Comparison of ENCODE assay signal across 10 cellular contexts in the genomic region with DNA sequence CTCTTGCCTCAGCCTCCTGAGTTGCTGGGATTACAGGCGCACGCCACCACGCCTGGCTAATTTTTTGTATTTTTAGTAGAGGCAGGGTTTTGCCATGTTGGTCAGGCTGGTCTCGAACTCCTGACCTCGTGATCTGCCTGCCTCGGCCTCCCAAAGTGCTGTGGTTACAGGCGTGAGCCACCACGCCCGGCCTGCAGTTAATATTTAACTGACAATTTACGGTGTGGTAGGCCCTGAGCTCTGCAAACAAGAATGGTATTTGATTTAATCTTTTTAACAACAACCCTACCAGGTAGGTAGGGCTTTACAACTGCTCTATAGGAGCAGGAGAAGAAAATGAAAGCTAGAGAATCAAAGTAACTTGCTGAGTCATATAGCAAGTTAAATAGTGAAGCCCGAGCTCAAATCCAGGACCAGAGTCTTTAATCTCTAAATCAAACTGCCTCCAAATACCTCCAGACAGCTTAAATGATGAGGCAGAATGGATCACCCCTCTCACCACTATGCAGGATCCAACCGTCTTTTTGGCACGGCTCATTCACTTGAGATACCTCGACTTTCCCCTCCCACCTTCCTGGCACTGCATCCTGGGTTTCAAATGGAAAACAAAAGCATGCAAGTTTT. TPM values are rescaled to one million over a fixed set of nuclear protein-coding genes. Genes with fewer than 3 reads are reported as not detected.
A peak's percentile ranks its signal among the peaks of the same experiment; 100 is the strongest.
DNase-seq lines count a peak whose midpoint lies in the region; ATAC-seq and TF ChIP-seq lines count a peak whose summit lies in the region.
"Had no signal": no experiment of that assay in that cellular context is flagged by ENCODE, and none has a peak within 500 bp of the region (broad histone marks: within the 10 kb centered on the region; RNA-seq: fewer than 3 reads in every experiment).

No MANE protein-coding gene starts in this region.

- no peaks in the 10 kb centered on the region for H3K27me3 ChIP-seq in CD4-positive, CD25-positive, alpha-beta regulatory T cell (ENCODE audit: control insufficient read depth, insufficient read depth, low read length)
- H3K27me3 ChIP-seq in tibial artery: no peaks in the 10 kb centered on the region

- no peaks in the 10 kb centered on the region for H3K9me3 ChIP-seq in CD4-positive, CD25-positive, alpha-beta regulatory T cell (ENCODE audit: control insufficient read depth in 2 of 2, low read length in 2 of 2)
- H3K9me3 ChIP-seq in tibial artery: no peaks in the 10 kb centered on the region

- no peaks in the 10 kb centered on the region for H3K27me3 Mint-ChIP-seq in CD4-positive, CD25-positive, alpha-beta regulatory T cell
- no peaks in the 10 kb centered on the region for H3K27me3 Mint-ChIP-seq in effector memory CD8-positive, alpha-beta T cell

- H3K9me3 Mint-ChIP-seq in CD4-positive, CD25-positive, alpha-beta regulatory T cell: no peaks in the 10 kb centered on the region
- no peaks in the 10 kb centered on the region for H3K9me3 Mint-ChIP-seq in effector memory CD8-positive, alpha-beta T cell

- peak in 2 of 3 donors; percentile 34 to 80 for DNase-seq in CD4-positive, CD25-positive, alpha-beta regulatory T cell
- no peak for DNase-seq in effector memory CD8-positive, alpha-beta T cell
- DNase-seq in tibial artery (no peak), islet precursor cell (no peak), substantia nigra (lab: John Stamatoyannopoulos, UW) (no peak)
- DNase-seq: stimulated activated CD4-positive, alpha-beta T cell treated with anti-CD3 and anti-CD28 coated beads, Interleukin-4, amount 100 ng/mL, for 1 hour had no signal

- H3K36me3 Mint-ChIP-seq in CD4-positive, CD25-positive, alpha-beta regulatory T cell: peaks cover 15% of the 10 kb centered on the region
- H3K36me3 Mint-ChIP-seq in effector memory CD8-positive, alpha-beta T cell (ENCODE audit: insufficient read depth): peaks cover 13% of the 10 kb centered on the region

- intact Hi-C loops in tibial artery (cut with DNase I; ENCODE audit: low total_unique reads): no loop called here

- H3K4me3 ChIP-seq in CD4-positive, CD25-positive, alpha-beta regulatory T cell (ENCODE audit: low read depth, low read length): peak overlapping the region; percentile 80
- no peak overlapping the region for H3K4me3 ChIP-seq in tibial artery
- H3K4me3 ChIP-seq: lung had no signal

- peak overlapping the region; percentile 55 to 87 (median 72) for H3K4me3 Mint-ChIP-seq in CD4-positive, CD25-positive, alpha-beta regulatory T cell
- peak overlapping the region; percentile 50 to 70 for H3K4me3 Mint-ChIP-seq in effector memory CD8-positive, alpha-beta T cell

- TF ChIP-seq CTCF in tibial artery (IDR thresholded peaks at IDR 0.05): no peak

- no peaks in the 10 kb centered on the region for H3K36me3 ChIP-seq in CD4-positive, CD25-positive, alpha-beta regulatory T cell (ENCODE audit: control insufficient read depth, insufficient read depth, low read length)
- H3K36me3 ChIP-seq in tibial artery: peaks cover 17 to 50% (median 39%) of the 10 kb centered on the region in 3 donors

- H3K27ac Mint-ChIP-seq in CD4-positive, CD25-positive, alpha-beta regulatory T cell: peak overlapping the region; percentile 72 to 90 (median 85)
- H3K27ac Mint-ChIP-seq in effector memory CD8-positive, alpha-beta T cell: peak overlapping the region; percentile 88 to 90

- H3K4me1 ChIP-seq in CD4-positive, CD25-positive, alpha-beta regulatory T cell (ENCODE audit: control insufficient read depth, insufficient read depth, low read length, poor library complexity, severe bottlenecking): peaks cover 7% of the 10 kb centered on the region
- no peaks in the 10 kb centered on the region for H3K4me1 ChIP-seq in tibial artery

- peak; percentile 71 to 82 for ATAC-seq in CD4-positive, CD25-positive, alpha-beta regulatory T cell (ENCODE audit: low read depth in 2 of 2)
- ATAC-seq in GM18909 (IDR thresholded peaks at IDR 0.05; ENCODE audit: poor library complexity, unreplicated experiment): peak; percentile 72
- peak; percentile 48 for ATAC-seq in HG03571 (IDR thresholded peaks at IDR 0.05; ENCODE audit: unreplicated experiment)
- peak; percentile 76 for ATAC-seq in effector memory CD8-positive, alpha-beta T cell (replicated peaks)
- no peak for ATAC-seq in GM19455 (IDR thresholded peaks at IDR 0.05; ENCODE audit: unreplicated experiment)

- peak overlapping the region; percentile 58 for H3K27ac ChIP-seq in CD4-positive, CD25-positive, alpha-beta regulatory T cell (ENCODE audit: insufficient read depth, low read length, poor library complexity, severe bottlenecking)
- no peak overlapping the region for H3K27ac ChIP-seq in tibial artery
- no peak overlapping the region for H3K27ac ChIP-seq in substantia nigra (ENCODE audit: low read depth, low read length, poor library complexity, severe bottlenecking)

- peaks cover 15 to 47% (median 20%) of the 10 kb centered on the region in 4 donors for H3K4me1 Mint-ChIP-seq in CD4-positive, CD25-positive, alpha-beta regulatory T cell
- H3K4me1 Mint-ChIP-seq in effector memory CD8-positive, alpha-beta T cell (ENCODE audit: low read depth in 2 of 2): peaks cover 0 to 11% of the 10 kb centered on the region in 2 donors

RNA-seq across cellular contexts. Expression of a gene that starts 9.4 kb away (rescaled TPM):
- 5.9 TPM for total RNA-seq in CD4-positive, CD25-positive, alpha-beta regulatory T cell
- polyA plus RNA-seq in CD4-positive, CD25-positive, alpha-beta regulatory T cell: 10 to 100 TPM in 1 of 4 donors, 1 to 10 TPM in 3; 5.6 to 11.6 (median 8.1) TPM

RNA-seq across cellular contexts. Expression of a gene that starts 20.5 kb away (rescaled TPM):
- 1.1 TPM for total RNA-seq in CD4-positive, CD25-positive, alpha-beta regulatory T cell
- under 1 TPM in 2 of 4 donors, not detected in 2; 0.49 to 0.75 TPM for polyA plus RNA-seq in CD4-positive, CD25-positive, alpha-beta regulatory T cell

RNA-seq across cellular contexts. Expression of a gene that starts 52.3 kb away (rescaled TPM):
- total RNA-seq in CD4-positive, CD25-positive, alpha-beta regulatory T cell: 18.8 TPM
- 10 to 100 TPM; 62.8 to 87.2 (median 79.2) TPM for polyA plus RNA-seq in CD4-positive, CD25-positive, alpha-beta regulatory T cell

RNA-seq across cellular contexts. Expression of a gene that starts 55.1 kb away (rescaled TPM):
- 62.0 TPM for total RNA-seq in CD4-positive, CD25-positive, alpha-beta regulatory T cell
- polyA plus RNA-seq in CD4-positive, CD25-positive, alpha-beta regulatory T cell: 10 to 100 TPM; 11.2 to 13.5 (median 12.6) TPM

Comparison
In these comparisons a context has a peak if more than half of its experiments do, and no peak if none do; other contexts are left out.
1. DNase-seq: peak in CD4-positive, CD25-positive, alpha-beta regulatory T cell (2 of 3); none in effector memory CD8-positive, alpha-beta T cell (0 of 3), tibial artery (0 of 2), islet precursor cell (single experiment) and substantia nigra (0 of 49).